Comparison of ENCODE assay signal across 26 cellular contexts in the genomic region with DNA sequence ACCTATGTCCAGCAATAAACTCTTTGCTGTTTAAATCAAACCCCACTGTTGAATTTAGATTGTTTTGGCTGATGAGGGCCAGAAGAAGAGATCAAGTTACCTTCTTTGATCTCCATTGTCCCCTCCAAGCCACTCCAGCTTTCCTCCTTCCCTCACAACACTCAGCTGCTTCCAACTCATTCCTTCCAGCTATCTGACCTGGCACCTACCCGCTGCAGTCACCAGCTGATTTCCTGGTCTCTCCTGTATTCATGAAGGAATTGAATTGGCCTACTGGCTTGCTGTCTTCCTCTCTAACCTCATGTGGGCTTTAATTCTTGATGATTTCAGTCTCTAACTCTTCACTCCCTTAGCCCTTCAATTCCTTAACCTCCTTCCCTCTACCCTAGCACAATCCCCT.
"Had no signal": no experiment of that assay in that cellular context is flagged by ENCODE, and none has a peak within 500 bp of the region (broad histone marks: within the 10 kb centered on the region; RNA-seq: fewer than 3 reads in every experiment).

No MANE protein-coding gene starts in this region.

- H3K4me1 ChIP-seq: gastroesophageal sphincter, heart right ventricle, left lung, prostate gland, right atrium auricular region, suprapubic skin, vagina had no signal

- DNase-seq: cortex of kidney; effector memory CD8-positive, alpha-beta T cell; foreskin fibroblast; heart right ventricle; hippocampal formation; left cardiac atrium; left lung; mesenchymal stem cell; midbrain; naive thymus-derived CD4-positive, alpha-beta T cell; nucleus accumbens; stimulated activated CD4-positive, alpha-beta T cell treated with anti-CD3 and anti-CD28 coated beads, Interleukin-12 subunit alpha, Interleukin-12 subunit beta, amount 100 ng/mL, for 4 hours; stimulated activated CD4-positive, alpha-beta T cell treated with anti-CD3 and anti-CD28 coated beads, Interleukin-1b, Interleukin-23, amount 100 ng/mL, for 48 hours; stimulated activated CD4-positive, alpha-beta T cell treated with anti-CD3 and anti-CD28 coated beads, Interleukin-4, amount 100 ng/mL, for 1 hour; stimulated activated CD8-positive, alpha-beta memory T cell treated with anti-CD3 and anti-CD28 coated beads, Interleukin-4, amount 100 ng/mL, for 48 hours; stimulated activated naive CD4-positive, alpha-beta T cell; stimulated activated naive CD8-positive, alpha-beta T cell treated with anti-CD3 and anti-CD28 coated beads, Interleukin-15, amount 100 ng/mL, for 72 hours; transverse colon had no signal

- H3K27ac ChIP-seq: gastroesophageal sphincter, heart right ventricle, left lung, prostate gland, right atrium auricular region, suprapubic skin, transverse colon, vagina had no signal

- H3K27me3 ChIP-seq: gastroesophageal sphincter, left lung, right atrium auricular region, suprapubic skin, transverse colon, vagina had no signal

- ATAC-seq: effector memory CD8-positive, alpha-beta T cell; gastroesophageal sphincter; heart right ventricle; left cardiac atrium; left lung; naive thymus-derived CD4-positive, alpha-beta T cell; sciatic nerve; stimulated activated naive CD8-positive, alpha-beta T cell treated with anti-CD3 and anti-CD28 coated beads, Interleukin-15, amount 100 ng/mL, for 72 hours had no signal

- H3K36me3 ChIP-seq: gastroesophageal sphincter, heart right ventricle, left lung, prostate gland, right atrium auricular region, suprapubic skin, transverse colon, vagina had no signal

- H3K4me2 ChIP-seq: smooth muscle cell had no signal

- H3K4me3 ChIP-seq: gastroesophageal sphincter, heart right ventricle, left lung, prostate gland, right atrium auricular region, smooth muscle cell, suprapubic skin, transverse colon, vagina had no signal

- H3K4me1 Mint-ChIP-seq: naive thymus-derived CD4-positive, alpha-beta T cell; nephron; stimulated activated naive CD8-positive, alpha-beta T cell treated with anti-CD3 and anti-CD28 coated beads, Interleukin-15, amount 100 ng/mL, for 72 hours had no signal

- H3K4me3 Mint-ChIP-seq: effector memory CD8-positive, alpha-beta T cell; naive thymus-derived CD4-positive, alpha-beta T cell; nephron; stimulated activated naive CD8-positive, alpha-beta T cell treated with anti-CD3 and anti-CD28 coated beads, Interleukin-15, amount 100 ng/mL, for 72 hours had no signal

- H3K9me3 ChIP-seq: prostate gland, vagina had no signal
